Comparison of ENCODE assay signal across 8 cellular contexts in the genomic region with DNA sequence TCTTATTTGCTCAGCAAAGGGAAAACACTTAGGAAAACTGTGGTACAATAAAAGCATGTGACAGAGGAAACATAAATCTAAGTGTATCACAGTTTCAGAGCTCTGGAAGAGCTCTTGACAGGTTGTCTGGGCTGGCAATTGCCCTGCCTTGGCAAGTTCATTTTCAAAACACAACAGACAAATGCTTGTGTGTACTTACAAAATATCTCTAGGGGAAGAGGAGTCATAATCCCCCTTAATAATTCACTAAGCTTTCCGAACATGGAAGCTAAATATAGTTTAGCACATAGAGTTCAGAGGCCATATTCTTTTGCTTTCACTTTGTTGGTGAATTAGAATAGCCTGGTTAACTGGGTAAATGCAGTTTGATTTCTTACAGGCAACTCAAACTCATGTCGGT.
A peak's percentile ranks its signal among the peaks of the same experiment; 100 is the strongest.
DNase-seq lines count a peak whose midpoint lies in the region; ATAC-seq and TF ChIP-seq lines count a peak whose summit lies in the region.

No MANE protein-coding gene starts in this region.

- ATAC-seq in GM18868 (IDR thresholded peaks at IDR 0.05; ENCODE audit: unreplicated experiment) (peak; percentile 58), HG03175 (IDR thresholded peaks at IDR 0.05; ENCODE audit: unreplicated experiment) (peak; percentile 80), psoas muscle (peak; percentile 41 to 88 (median 70))
- ATAC-seq in activated CD4-positive, CD25-positive, alpha-beta regulatory T cell treated with anti-CD3 and anti-CD28 coated beads, Interleukin-2, amount 50 U/mL, for 24 hours: no peak

- H3K27ac Mint-ChIP-seq in chondrocyte (ENCODE audit: unreplicated experiment): peak overlapping the region; percentile 28

- no peaks in the 10 kb centered on the region for H3K36me3 ChIP-seq in psoas muscle (ENCODE audit: insufficient read depth in 1 of 2, low read depth in 1 of 2)
- no peaks in the 10 kb centered on the region for H3K36me3 ChIP-seq in WERI-Rb-1

- H3K27ac ChIP-seq in psoas muscle: peak overlapping the region; percentile 64
- no peak overlapping the region for H3K27ac ChIP-seq in WERI-Rb-1

- H3K27me3 ChIP-seq in psoas muscle (ENCODE audit: insufficient read depth in 3 of 3, low read length in 2 of 3) (no peaks in the 10 kb centered on the region), WERI-Rb-1 (ENCODE audit: insufficient read depth, low read depth, severe bottlenecking) (no peaks in the 10 kb centered on the region)

- peaks cover 29% of the 10 kb centered on the region for H3K4me1 Mint-ChIP-seq in chondrocyte (ENCODE audit: low read depth)

- 6 to 17% (median 7%) methylated on average over 2 of the region's 2 CpGs for WGBS in psoas muscle, 3 donors

- peak overlapping the region; percentile 58 for H3K4me3 ChIP-seq in psoas muscle
- H3K4me3 ChIP-seq in WERI-Rb-1 (ENCODE audit: low read depth, low read length): no peak overlapping the region

- no peak for TF ChIP-seq CTCF in chondrocyte (IDR thresholded peaks at IDR 0.05)
- TF ChIP-seq CTCF in psoas muscle (IDR thresholded peaks at IDR 0.05): no peak
- no peak for TF ChIP-seq CTCF in WERI-Rb-1 (IDR thresholded peaks at IDR 0.05; ENCODE audit: low read depth, low read length)

- H3K9me3 ChIP-seq in psoas muscle (no peaks in the 10 kb centered on the region), WERI-Rb-1 (ENCODE audit: severe bottlenecking) (no peaks in the 10 kb centered on the region)

- intact Hi-C loops in psoas muscle (cut with DNase I): no loop called here

- no peaks in the 10 kb centered on the region for H3K27me3 Mint-ChIP-seq in chondrocyte (ENCODE audit: low read depth)

- H3K4me3 Mint-ChIP-seq in chondrocyte (ENCODE audit: unreplicated experiment): peak overlapping the region; percentile 1

- DNase-seq in chondrocyte (ENCODE audit: low spot score) (no peak), psoas muscle (no peak), NCI-H187 (lab: John Stamatoyannopoulos, UW) (no peak), HPDE6-E6E7 (ENCODE audit: extremely low spot score) (no peak), WERI-Rb-1 (no peak)

- H3K36me3 Mint-ChIP-seq in chondrocyte (ENCODE audit: low read depth): no peaks in the 10 kb centered on the region

- no peaks in the 10 kb centered on the region for H3K9me3 Mint-ChIP-seq in chondrocyte (ENCODE audit: low read depth)

- peaks cover 23% of the 10 kb centered on the region for H3K4me1 ChIP-seq in psoas muscle

Comparison
In these comparisons a context has a peak if more than half of its experiments do, and no peak if none do; other contexts are left out.
1. ATAC-seq: peak in GM18868 (single experiment), HG03175 (single experiment) and psoas muscle (4 of 4); none in activated CD4-positive, CD25-positive, alpha-beta regulatory T cell treated with anti-CD3 and anti-CD28 coated beads, Interleukin-2, amount 50 U/mL, for 24 hours (0 of 2).